12 cellular contexts compared by ENCODE assay signal in the genomic region with DNA sequence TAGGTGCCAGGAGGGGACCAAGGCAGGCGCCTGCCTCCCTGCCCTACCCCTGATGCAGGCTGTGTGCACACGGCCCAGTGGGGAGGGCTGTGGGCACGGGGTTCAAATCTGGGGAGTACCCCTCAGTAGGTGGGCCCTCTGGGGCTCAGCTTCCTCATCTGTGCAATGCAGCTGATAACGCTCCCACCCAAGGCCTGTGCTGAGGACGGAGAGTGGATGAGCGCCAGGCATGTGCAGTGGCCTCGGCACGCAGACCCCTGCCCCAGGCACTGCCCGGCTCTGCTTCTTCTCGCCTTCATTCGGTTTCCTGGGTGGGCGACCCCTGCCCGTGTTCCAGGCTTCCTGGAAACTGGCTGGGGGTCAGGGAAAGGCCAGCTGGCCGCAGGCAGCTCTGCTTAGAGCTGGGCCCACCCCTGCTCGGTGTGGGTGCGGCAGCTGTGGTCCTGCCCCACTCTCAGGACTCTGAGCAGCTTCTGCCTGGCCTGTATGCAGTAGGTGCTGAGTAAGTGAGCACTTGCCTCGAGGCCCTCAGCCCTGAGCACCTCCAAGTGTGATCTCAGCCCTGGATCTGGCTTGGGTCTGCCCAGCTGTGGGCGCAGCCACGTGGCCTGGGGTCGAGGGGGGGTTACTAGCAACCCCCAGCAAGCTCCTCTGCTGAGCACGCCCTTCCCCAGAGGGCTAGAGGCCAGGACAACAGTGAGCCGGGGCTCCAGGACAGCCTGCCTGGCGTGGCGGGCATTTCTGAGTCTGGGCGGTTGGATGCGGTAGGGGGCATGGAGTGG. TPM values are rescaled to one million over a fixed set of nuclear protein-coding genes. Genes with fewer than 3 reads are reported as not detected.
DNase-seq lines count a peak whose midpoint lies in the region; TF ChIP-seq lines count a peak whose summit lies in the region.
"Had no signal": no experiment of that assay in that cellular context is flagged by ENCODE, and none has a peak within 500 bp of the region (broad histone marks: within the 10 kb centered on the region; RNA-seq: fewer than 3 reads in every experiment).

No MANE protein-coding gene starts in this region.

- peak overlapping the region; percentile 67 for H3K27ac ChIP-seq in KOPT-K1 (ENCODE audit: low read depth, low read length, poor library complexity, severe bottlenecking)
- H3K27ac ChIP-seq in brain microvascular endothelial cell: peak overlapping the region; percentile 2

- H3K27me3 ChIP-seq in brain microvascular endothelial cell (replicated peaks): no peaks in the 10 kb centered on the region

- TF ChIP-seq CTCF in brain microvascular endothelial cell (IDR thresholded peaks at IDR 0.05; ENCODE audit: low read depth, low read length, missing control alignments) (no peak), Calu3 (IDR thresholded peaks at IDR 0.05; ENCODE audit: unreplicated experiment) (no peak)

- H3K9me3 ChIP-seq in KOPT-K1 (ENCODE audit: insufficient read depth, low read length, poor library complexity, severe bottlenecking): no peaks in the 10 kb centered on the region

- H3K27me3 Mint-ChIP-seq in Calu3 (ENCODE audit: unreplicated experiment): no peaks in the 10 kb centered on the region

- no peaks in the 10 kb centered on the region for H3K4me1 Mint-ChIP-seq in Calu3 (ENCODE audit: low read depth, unreplicated experiment)

- BruUV-seq in Calu3 (replicated peaks; lab: Mats Ljungman, UMichigan): no TSS peak

- no peak overlapping the region for H3K4me3 ChIP-seq in brain microvascular endothelial cell (ENCODE audit: low read depth, low read length)

- CTCF ChIA-PET in Calu3 (lab: Charles Lee): no interaction called here

- no peaks in the 10 kb centered on the region for H3K36me3 ChIP-seq in KOPT-K1 (ENCODE audit: insufficient read depth, low read length)
- H3K36me3 ChIP-seq in brain microvascular endothelial cell (replicated peaks): no peaks in the 10 kb centered on the region

- H3K27ac Mint-ChIP-seq in Calu3 (ENCODE audit: unreplicated experiment): no peak overlapping the region
- H3K27ac Mint-ChIP-seq: activated naive CD8-positive, alpha-beta T cell treated with anti-CD3 and anti-CD28 coated beads, Interleukin-2, amount 10 ng/mL, durations not matched to agents 7 days and 5 days; stimulated activated memory B cell treated with anti-CD40 and anti-IgM and Interleukin-4, amounts not matched to agents 10 μg/mL and 1 μg/mL and 100 μg/mL, for 72 hours had no signal

- peaks cover 15% of the 10 kb centered on the region for H3K36me3 Mint-ChIP-seq in Calu3 (ENCODE audit: insufficient read depth, unreplicated experiment)
- H3K36me3 Mint-ChIP-seq: activated naive CD8-positive, alpha-beta T cell treated with anti-CD3 and anti-CD28 coated beads, Interleukin-2, amount 10 ng/mL, durations not matched to agents 7 days and 5 days; stimulated activated memory B cell treated with anti-CD40 and anti-IgM and Interleukin-4, amounts not matched to agents 10 μg/mL and 1 μg/mL and 100 μg/mL, for 72 hours had no signal

- intact Hi-C loops in Calu3 (cut with micrococcal nuclease; ENCODE audit: unreplicated experiment): loop anchor here (10.0 kb wide), 1 partner anchor 349 kb away; a partner anchor contains a TSS

- H3K4me3 Mint-ChIP-seq in Calu3 (ENCODE audit: low read depth, unreplicated experiment): no peak overlapping the region
- H3K4me3 Mint-ChIP-seq: activated naive CD8-positive, alpha-beta T cell treated with anti-CD3 and anti-CD28 coated beads, Interleukin-2, amount 10 ng/mL, durations not matched to agents 7 days and 5 days; stimulated activated memory B cell treated with anti-CD40 and anti-IgM and Interleukin-4, amounts not matched to agents 10 μg/mL and 1 μg/mL and 100 μg/mL, for 72 hours had no signal

- H3K9me3 Mint-ChIP-seq in Calu3 (ENCODE audit: low read depth, unreplicated experiment): no peaks in the 10 kb centered on the region
- H3K9me3 Mint-ChIP-seq: activated naive CD8-positive, alpha-beta T cell treated with anti-CD3 and anti-CD28 coated beads, Interleukin-2, amount 10 ng/mL, durations not matched to agents 7 days and 5 days; stimulated activated memory B cell treated with anti-CD40 and anti-IgM and Interleukin-4, amounts not matched to agents 10 μg/mL and 1 μg/mL and 100 μg/mL, for 72 hours had no signal

- in situ Hi-C loops in brain microvascular endothelial cell (cut with HindIII; ENCODE audit: low pct_ligation_motif_present, low sequenced_read_pairs): no loop called here

- DNase-seq in brain microvascular endothelial cell (no peak), retina (peak; percentile 79), OCI-M1 (lab: John Stamatoyannopoulos, UW) (no peak), Calu3 (no peak), HK-2 (ENCODE audit: unreplicated experiment) (no peak)
- DNase-seq: activated CD4-positive, alpha-beta T cell treated with anti-CD3 and anti-CD28 coated beads, Interleukin-2, amount 50 U/mL, for 48 hours; SIG-M5; stimulated activated CD4-positive, alpha-beta T cell treated with anti-CD3 and anti-CD28 coated beads, Interleukin-15, amount 100 ng/mL, for 24 hours had no signal

RNA-seq across cellular contexts. Expression of a gene that starts 11.9 kb away (rescaled TPM):
- 24.4 and 33.4 TPM in 2 replicates for total RNA-seq in Calu3 (2022)

RNA-seq across cellular contexts. Expression of a gene that starts 14.2 kb away (rescaled TPM):
- not detected in 2 replicates for total RNA-seq in Calu3 (2022)
- total RNA-seq: activated naive CD8-positive, alpha-beta T cell treated with anti-CD3 and anti-CD28 coated beads, Interleukin-2, amount 10 ng/mL, durations not matched to agents 7 days and 5 days; myocyte had no signal

RNA-seq across cellular contexts. Expression of a gene that starts 17.9 kb away (rescaled TPM):
- 24.4 and 24.7 TPM in 2 replicates for total RNA-seq in Calu3 (2022)

RNA-seq across cellular contexts. Expression of a gene that starts 42.3 kb away (rescaled TPM):
- total RNA-seq in Calu3 (2022): 31.0 and 51.5 TPM in 2 replicates
